ENCODE assay signal across 8 cellular contexts in the genomic region with DNA sequence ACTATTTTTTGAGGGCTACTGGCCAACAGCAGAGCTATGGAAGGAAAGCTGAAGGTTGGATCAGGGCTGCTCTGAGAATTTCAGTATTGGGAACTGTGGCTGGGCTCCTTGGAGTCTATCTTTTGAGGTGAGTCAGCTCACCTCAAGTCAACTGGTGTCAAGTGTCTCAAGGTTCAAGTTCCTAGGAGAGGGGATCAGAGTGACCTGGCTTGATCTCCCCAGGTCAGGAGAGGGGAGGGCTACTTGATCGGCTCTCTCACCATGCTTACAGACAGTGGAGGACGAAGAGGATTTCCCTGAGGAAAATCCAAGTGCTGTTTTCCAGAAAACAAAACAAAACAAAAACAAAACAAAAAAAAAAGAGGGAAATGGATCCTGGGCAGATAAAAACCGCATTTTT.
"Had no signal": no experiment of that assay in that cellular context is flagged by ENCODE, and none has a peak within 500 bp of the region (broad histone marks: within the 10 kb centered on the region; RNA-seq: fewer than 3 reads in every experiment).

No MANE protein-coding gene starts in this region.

- H3K27ac Mint-ChIP-seq: IgD-negative memory B cell had no signal

- H3K36me3 Mint-ChIP-seq: IgD-negative memory B cell had no signal

- H3K27ac ChIP-seq: KMS-11 had no signal

- H3K4me1 Mint-ChIP-seq: IgD-negative memory B cell had no signal

- ATAC-seq: HepG2 had no signal

- H3K9ac ChIP-seq: KMS-11 had no signal

- H3K4me2 ChIP-seq: KMS-11 had no signal

- H3K4me3 Mint-ChIP-seq: IgD-negative memory B cell had no signal

- DNase-seq: GOT3, H7, HCEC 1CT, Karpas-422, KBM-7 had no signal
